8 cellular contexts compared by ENCODE assay signal in the genomic region with DNA sequence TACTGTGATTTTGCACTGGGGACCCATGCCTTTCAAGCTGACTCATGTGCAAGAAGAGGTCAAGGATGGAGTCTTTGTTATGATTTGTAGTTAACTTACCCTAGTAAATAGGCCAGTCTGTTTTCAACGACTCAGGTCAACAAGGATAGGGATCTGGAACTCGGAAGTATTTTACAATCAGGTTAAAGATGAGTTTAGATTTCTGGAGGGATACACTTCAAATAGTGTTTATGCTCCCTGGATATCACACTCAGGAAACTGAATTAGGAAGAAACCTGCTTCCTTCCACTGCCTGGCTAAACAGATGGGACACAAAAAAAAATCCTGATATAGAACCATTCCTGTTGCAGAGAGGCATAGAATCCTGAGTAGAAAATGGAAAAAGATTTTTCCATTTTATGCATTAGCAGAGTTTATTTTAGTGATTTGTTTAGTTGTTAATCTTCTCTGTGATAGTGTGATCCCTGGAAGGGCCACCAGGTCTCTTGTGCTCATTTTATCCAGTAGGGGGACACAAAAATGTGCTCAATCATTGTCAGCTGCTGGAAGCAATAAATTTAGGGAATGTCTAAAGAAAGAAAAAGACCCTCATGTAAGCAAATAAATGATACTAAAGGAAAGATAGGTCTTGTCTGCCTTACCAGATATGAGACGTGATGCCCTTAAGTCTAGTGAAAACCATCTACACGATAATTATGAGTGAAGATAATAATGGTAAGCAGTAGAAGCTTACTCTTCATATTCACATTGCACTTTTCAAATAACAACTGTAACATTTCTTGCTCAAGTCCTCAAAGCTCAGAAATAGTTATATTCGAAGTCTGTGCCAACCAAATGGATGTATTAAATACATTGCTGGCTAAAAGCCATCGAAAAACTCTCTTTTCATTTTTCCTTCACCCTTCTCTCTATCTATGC.
DNase-seq lines count a peak whose midpoint lies in the region; ATAC-seq and TF ChIP-seq lines count a peak whose summit lies in the region.

No MANE protein-coding gene starts in this region.

- H3K27me3 ChIP-seq in tibial nerve, result no peaks in the 10 kb centered on the region

- H3K4me3 Mint-ChIP-seq in WTC11, result no peak overlapping the region
- no peak overlapping the region for H3K4me3 Mint-ChIP-seq in activated CD4-positive, alpha-beta memory T cell treated with anti-CD3 and anti-CD28 coated beads for 36 hours

- H3K4me3 ChIP-seq in tibial nerve, result no peak overlapping the region

- WGBS in tibial nerve, 2 donors, result 30 to 35% methylated on average over 6 of the region's 6 CpGs

- peak; percentile 53 for ATAC-seq in WTC11

- peak; percentile 36; the same call in 1 of the 2 replicates for TF ChIP-seq CTCF in WTC11 (IDR thresholded peaks at IDR 0.05)
- TF ChIP-seq CTCF in tibial nerve (IDR thresholded peaks at IDR 0.05), result peak; percentile 17 to 50 (median 38)
- TF ChIP-seq CTCF in GM13976 (IDR thresholded peaks at IDR 0.05; ENCODE audit: borderline replicate concordance, control extremely low read depth, extremely low read depth, insufficient read depth, missing control alignments), result no peak

- H3K36me3 ChIP-seq in tibial nerve, result no peaks in the 10 kb centered on the region

- H3K4me1 Mint-ChIP-seq in WTC11, result peaks cover 43% of the 10 kb centered on the region
- peaks cover 23% of the 10 kb centered on the region for H3K4me1 Mint-ChIP-seq in activated CD4-positive, alpha-beta memory T cell treated with anti-CD3 and anti-CD28 coated beads for 36 hours (ENCODE audit: low read depth)

- H3K27ac ChIP-seq in tibial nerve, result peak overlapping the region in 3 of 4 donors; percentile 24 to 58 (median 39)

- DNase-seq in DMS 273 (lab: John Stamatoyannopoulos, UW; ENCODE audit: unreplicated experiment), result peak; percentile 81
- DNase-seq in NCI-H1436 (lab: John Stamatoyannopoulos, UW), result peak; percentile 54
- no peak for DNase-seq in WTC11 (ENCODE audit: low spot score)
- DNase-seq in iPS-NIHi7 (ENCODE audit: extremely low spot score), result peak; percentile 54
- no peak for DNase-seq in tibial nerve (ENCODE audit: low spot score in 2 of 2)
- no peak for DNase-seq in GM13976 (ENCODE audit: low spot score)
- no peak for DNase-seq in 8988T
- no peak for DNase-seq in activated CD4-positive, alpha-beta memory T cell treated with anti-CD3 and anti-CD28 coated beads for 36 hours

- peak overlapping the region; percentile 88 for H3K27ac Mint-ChIP-seq in WTC11
- no peak overlapping the region for H3K27ac Mint-ChIP-seq in activated CD4-positive, alpha-beta memory T cell treated with anti-CD3 and anti-CD28 coated beads for 36 hours

- TF ChIP-seq POLR2A in tibial nerve (IDR thresholded peaks at IDR 0.05), result no peak

- no peak for TF ChIP-seq EP300 in tibial nerve (IDR thresholded peaks at IDR 0.05)

- H3K36me3 Mint-ChIP-seq in WTC11, result no peaks in the 10 kb centered on the region
- H3K36me3 Mint-ChIP-seq in activated CD4-positive, alpha-beta memory T cell treated with anti-CD3 and anti-CD28 coated beads for 36 hours, result no peaks in the 10 kb centered on the region

- no peaks in the 10 kb centered on the region for H3K9me3 ChIP-seq in tibial nerve

- H3K9me3 Mint-ChIP-seq in WTC11, result no peaks in the 10 kb centered on the region
- no peaks in the 10 kb centered on the region for H3K9me3 Mint-ChIP-seq in activated CD4-positive, alpha-beta memory T cell treated with anti-CD3 and anti-CD28 coated beads for 36 hours

- POLR2A ChIA-PET in WTC11 (lab: Charles Lee), result no interaction called here
- POLR2A ChIA-PET in activated CD4-positive, alpha-beta memory T cell treated with anti-CD3 and anti-CD28 coated beads for 36 hours (lab: Charles Lee), result interaction anchor here (0.5 kb wide), 1 partner anchor 78 kb away, joined by 3 read pairs; no protein-coding TSS in a partner anchor

- H3K4me1 ChIP-seq in tibial nerve, result peaks cover 0 to 49% (median 20%) of the 10 kb centered on the region in 4 donors

- in situ Hi-C loops in GM13976 (cut with MboI; ENCODE audit: low sequenced_read_pairs, unreplicated experiment), result no loop called here

- no peaks in the 10 kb centered on the region for H3K27me3 Mint-ChIP-seq in WTC11 (ENCODE audit: low read depth)
- H3K27me3 Mint-ChIP-seq in activated CD4-positive, alpha-beta memory T cell treated with anti-CD3 and anti-CD28 coated beads for 36 hours, result no peaks in the 10 kb centered on the region

- CTCF ChIA-PET in WTC11 (lab: Charles Lee), result interaction anchor here (0.8 to 1.4 kb wide), 5 partner anchors 10 to 277 kb away, joined by 3 to 8 read pairs (median 4); no protein-coding TSS in a partner anchor
- CTCF ChIA-PET in activated CD4-positive, alpha-beta memory T cell treated with anti-CD3 and anti-CD28 coated beads for 36 hours (lab: Charles Lee), result interaction anchor here (0.6 to 1.1 kb wide), 3 partner anchors 13 to 548 kb away, joined by 3 read pairs; no protein-coding TSS in a partner anchor

- intact Hi-C loops in activated CD4-positive, alpha-beta memory T cell treated with anti-CD3 and anti-CD28 coated beads for 36 hours (cut with micrococcal nuclease), result no loop called here

TF ChIP-seq in WTC11, 78 proteins besides CTCF, POLR2A, EP300 and RAD21 (continues in another document):
- TF ChIP-seq ZNF232 (CRISPR knock-in tag; IDR thresholded peaks at IDR 0.05) (no peak), EMX1 (CRISPR knock-in tag; IDR thresholded peaks at IDR 0.05) (no peak), ETV6 (CRISPR knock-in tag; IDR thresholded peaks at IDR 0.05) (no peak), ATF1 (CRISPR knock-in tag; IDR thresholded peaks at IDR 0.05) (no peak), PREB (CRISPR knock-in tag; IDR thresholded peaks at IDR 0.05; ENCODE audit: borderline replicate concordance) (no peak), IRF1 (CRISPR knock-in tag; IDR thresholded peaks at IDR 0.05) (no peak), SMAD4 (CRISPR knock-in tag; IDR thresholded peaks at IDR 0.05) (no peak), FOXP1 (CRISPR knock-in tag; IDR thresholded peaks at IDR 0.05; ENCODE audit: borderline replicate concordance) (no peak), CREB1 (CRISPR knock-in tag; IDR thresholded peaks at IDR 0.05) (no peak), IRF2 (CRISPR knock-in tag; IDR thresholded peaks at IDR 0.05; ENCODE audit: borderline replicate concordance, low read depth) (no peak), NR2C2 (CRISPR knock-in tag; IDR thresholded peaks at IDR 0.05) (no peak)
- TF ChIP-seq, protein P1, sequence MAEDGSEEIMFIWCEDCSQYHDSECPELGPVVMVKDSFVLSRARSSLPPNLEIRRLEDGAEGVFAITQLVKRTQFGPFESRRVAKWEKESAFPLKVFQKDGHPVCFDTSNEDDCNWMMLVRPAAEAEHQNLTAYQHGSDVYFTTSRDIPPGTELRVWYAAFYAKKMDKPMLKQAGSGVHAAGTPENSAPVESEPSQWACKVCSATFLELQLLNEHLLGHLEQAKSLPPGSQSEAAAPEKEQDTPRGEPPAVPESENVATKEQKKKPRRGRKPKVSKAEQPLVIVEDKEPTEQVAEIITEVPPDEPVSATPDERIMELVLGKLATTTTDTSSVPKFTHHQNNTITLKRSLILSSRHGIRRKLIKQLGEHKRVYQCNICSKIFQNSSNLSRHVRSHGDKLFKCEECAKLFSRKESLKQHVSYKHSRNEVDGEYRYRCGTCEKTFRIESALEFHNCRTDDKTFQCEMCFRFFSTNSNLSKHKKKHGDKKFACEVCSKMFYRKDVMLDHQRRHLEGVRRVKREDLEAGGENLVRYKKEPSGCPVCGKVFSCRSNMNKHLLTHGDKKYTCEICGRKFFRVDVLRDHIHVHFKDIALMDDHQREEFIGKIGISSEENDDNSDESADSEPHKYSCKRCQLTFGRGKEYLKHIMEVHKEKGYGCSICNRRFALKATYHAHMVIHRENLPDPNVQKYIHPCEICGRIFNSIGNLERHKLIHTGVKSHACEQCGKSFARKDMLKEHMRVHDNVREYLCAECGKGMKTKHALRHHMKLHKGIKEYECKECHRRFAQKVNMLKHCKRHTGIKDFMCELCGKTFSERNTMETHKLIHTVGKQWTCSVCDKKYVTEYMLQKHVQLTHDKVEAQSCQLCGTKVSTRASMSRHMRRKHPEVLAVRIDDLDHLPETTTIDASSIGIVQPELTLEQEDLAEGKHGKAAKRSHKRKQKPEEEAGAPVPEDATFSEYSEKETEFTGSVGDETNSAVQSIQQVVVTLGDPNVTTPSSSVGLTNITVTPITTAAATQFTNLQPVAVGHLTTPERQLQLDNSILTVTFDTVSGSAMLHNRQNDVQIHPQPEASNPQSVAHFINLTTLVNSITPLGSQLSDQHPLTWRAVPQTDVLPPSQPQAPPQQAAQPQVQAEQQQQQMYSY (CRISPR knock-in tag; IDR thresholded peaks at IDR 0.05), result no peak
- TF ChIP-seq, protein P2, sequence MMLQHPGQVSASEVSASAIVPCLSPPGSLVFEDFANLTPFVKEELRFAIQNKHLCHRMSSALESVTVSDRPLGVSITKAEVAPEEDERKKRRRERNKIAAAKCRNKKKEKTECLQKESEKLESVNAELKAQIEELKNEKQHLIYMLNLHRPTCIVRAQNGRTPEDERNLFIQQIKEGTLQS (CRISPR knock-in tag; conservative IDR thresholded peaks at IDR 0.05), result no peak

Comparison
In these comparisons a context has a peak if more than half of its experiments do, and no peak if none do; other contexts are left out.
1. DNase-seq: peak in DMS 273 (single experiment), NCI-H1436 (single experiment) and iPS-NIHi7 (single experiment); none in WTC11 (single experiment), tibial nerve (0 of 2), GM13976 (single experiment), 8988T (single experiment) and activated CD4-positive, alpha-beta memory T cell treated with anti-CD3 and anti-CD28 coated beads for 36 hours (single experiment).